ENCODE assay signal across 8 cellular contexts in the genomic region with DNA sequence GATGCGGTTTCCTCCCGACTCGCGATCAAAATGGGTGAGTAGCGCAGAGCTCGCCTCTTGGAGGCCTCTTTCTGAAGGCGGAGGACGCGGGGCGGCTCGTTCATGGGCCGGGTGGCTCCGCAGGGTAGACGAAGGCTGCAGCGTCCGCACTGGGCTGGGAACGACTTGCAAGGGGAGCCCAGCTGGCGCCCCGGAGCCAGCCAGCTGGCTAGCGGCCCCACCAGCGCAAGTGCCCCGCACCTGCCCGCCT. TPM values are rescaled to one million over a fixed set of nuclear protein-coding genes. Genes with fewer than 3 reads are reported as not detected.
A peak's percentile ranks its signal among the peaks of the same experiment; 100 is the strongest.
DNase-seq lines count a peak whose midpoint lies in the region; ATAC-seq, FAIRE-seq and TF ChIP-seq lines count a peak whose summit lies in the region.

No MANE protein-coding gene starts in this region.

- TF ChIP-seq CTCF in lung (IDR thresholded peaks at IDR 0.05; ENCODE audit: control extremely low read depth, extremely low read depth): no peak
- TF ChIP-seq CTCF in uterus (IDR thresholded peaks at IDR 0.05): no peak

- ATAC-seq in GM19025 (IDR thresholded peaks at IDR 0.05; ENCODE audit: low read depth, unreplicated experiment): peak; percentile 3
- ATAC-seq in HG03064 (IDR thresholded peaks at IDR 0.05; ENCODE audit: low read depth, unreplicated experiment): peak; percentile 11
- no peak for ATAC-seq in lung (ENCODE audit: insufficient read depth, low FRiP score)

- DNase-seq in lung (ENCODE audit: low spot score): no peak
- DNase-seq in uterus: no peak
- DNase-seq in Ammon's horn (ENCODE audit: low spot score): no peak
- no peak for DNase-seq in GM12892 (ENCODE audit: insufficient read length)
- DNase-seq in mucosa of gallbladder (ENCODE audit: low spot score): no peak

- H3K27ac ChIP-seq in angular gyrus (ENCODE audit: low read depth, low read length) (peak overlapping the region; percentile 3), lung (ENCODE audit: low read depth in 1 of 2, low read length in 1 of 2) (peak overlapping the region in 1 of 2 donors; percentile 89), uterus (peak overlapping the region in 1 of 2 donors; percentile 55)

- peak overlapping the region; percentile 92 for H3K4me3 ChIP-seq in lung
- H3K4me3 ChIP-seq in uterus: peak overlapping the region; percentile 51 to 82

- H3K4me1 ChIP-seq in lung (ENCODE audit: control insufficient read depth in 2 of 2, insufficient read depth in 2 of 2, low read length in 2 of 2): peaks cover 0 to 6% of the 10 kb centered on the region in 2 donors
- peaks cover 0 to 4% of the 10 kb centered on the region in 2 donors for H3K4me1 ChIP-seq in uterus

- no peak for TF ChIP-seq POLR2A in uterus (IDR thresholded peaks at IDR 0.05)
- no peak for TF ChIP-seq POLR2A in GM12892 (IDR thresholded peaks at IDR 0.05; ENCODE audit: low read depth, low read length)

- H3K27me3 ChIP-seq in lung (ENCODE audit: control insufficient read depth, insufficient read depth): no peaks in the 10 kb centered on the region
- no peaks in the 10 kb centered on the region for H3K27me3 ChIP-seq in uterus

- intact Hi-C loops in uterus (cut with DNase I; ENCODE audit: low total_unique reads): no loop called here

- no peak for FAIRE-seq in GM12892 (lab: Jason Lieb, UNC)

- H3K9me3 ChIP-seq in lung (ENCODE audit: control insufficient read depth in 2 of 2, insufficient read depth in 1 of 2, low read length in 1 of 2) (no peaks in the 10 kb centered on the region), uterus (no peaks in the 10 kb centered on the region)

- H3K36me3 ChIP-seq in lung (ENCODE audit: control insufficient read depth in 2 of 2, insufficient read depth in 2 of 2, low read length in 2 of 2): peaks cover 0 to 4% of the 10 kb centered on the region in 2 donors
- no peaks in the 10 kb centered on the region for H3K36me3 ChIP-seq in uterus

- 0% methylated on average over 23 of the region's 23 CpGs for WGBS in lung, 2 donors

RNA-seq across cellular contexts. Expression of gene PASK, which starts 0.3 kb away (rescaled TPM):
- total RNA-seq in lung (10 to 100 TPM; 16.2 to 21.8 TPM), uterus (10 to 100 TPM in 3 of 4 donors, 1 to 10 TPM in 1; 7.4 to 16.0 (median 13.3) TPM), mucosa of gallbladder (16.9 TPM)
- polyA plus RNA-seq in lung: 10 to 100 TPM in 1 of 2 donors, 1 to 10 TPM in 1; 3.5 to 10.1 TPM
- 91.5 TPM for polyA plus RNA-seq in GM12892 (2012; ENCODE audit: missing spikeins)

RNA-seq across cellular contexts. Expression of gene PPP1R7, which starts 0.7 kb away (rescaled TPM):
- total RNA-seq in lung: 10 to 100 TPM; 54.6 to 65.5 TPM
- 10 to 100 TPM; 66.3 to 78.1 TPM for polyA plus RNA-seq in lung
- 10 to 100 TPM in 3 of 4 donors, 1 to 10 TPM in 1; 8.5 to 43.6 (median 30.0) TPM for total RNA-seq in uterus
- 118 TPM for polyA plus RNA-seq in GM12892 (2012; ENCODE audit: missing spikeins)
- 58.6 TPM for total RNA-seq in mucosa of gallbladder

RNA-seq across cellular contexts. Expression of gene ANO7, which starts 38.9 kb away (rescaled TPM):
- total RNA-seq in lung: under 1 TPM; 0.74 to 0.98 TPM
- 1 to 10 TPM in 1 of 2 donors, under 1 TPM in 1; 0.71 to 1.1 TPM for polyA plus RNA-seq in lung
- 1 to 10 TPM in 1 of 4 donors, under 1 TPM in 2, not detected in 1; under 0.01 to 3.8 (median 0.21) TPM for total RNA-seq in uterus
- polyA plus RNA-seq in GM12892 (2012; ENCODE audit: missing spikeins): 2.2 TPM
- 2.7 TPM for total RNA-seq in mucosa of gallbladder

RNA-seq across cellular contexts. Expression of gene MTERF4, which starts 47.5 kb away (rescaled TPM):
- total RNA-seq in lung (10 to 100 TPM; 24.7 to 50.1 TPM), uterus (100 to 1,000 TPM in 1 of 4 donors, 10 to 100 TPM in 3; 21.5 to 108 (median 41.3) TPM), mucosa of gallbladder (32.7 TPM)
- polyA plus RNA-seq in lung: 10 to 100 TPM; 23.5 to 30.3 TPM
- polyA plus RNA-seq in GM12892 (2012; ENCODE audit: missing spikeins): 60.9 TPM
